Comparison of ENCODE assay signal across 1 cellular context in the genomic region with DNA sequence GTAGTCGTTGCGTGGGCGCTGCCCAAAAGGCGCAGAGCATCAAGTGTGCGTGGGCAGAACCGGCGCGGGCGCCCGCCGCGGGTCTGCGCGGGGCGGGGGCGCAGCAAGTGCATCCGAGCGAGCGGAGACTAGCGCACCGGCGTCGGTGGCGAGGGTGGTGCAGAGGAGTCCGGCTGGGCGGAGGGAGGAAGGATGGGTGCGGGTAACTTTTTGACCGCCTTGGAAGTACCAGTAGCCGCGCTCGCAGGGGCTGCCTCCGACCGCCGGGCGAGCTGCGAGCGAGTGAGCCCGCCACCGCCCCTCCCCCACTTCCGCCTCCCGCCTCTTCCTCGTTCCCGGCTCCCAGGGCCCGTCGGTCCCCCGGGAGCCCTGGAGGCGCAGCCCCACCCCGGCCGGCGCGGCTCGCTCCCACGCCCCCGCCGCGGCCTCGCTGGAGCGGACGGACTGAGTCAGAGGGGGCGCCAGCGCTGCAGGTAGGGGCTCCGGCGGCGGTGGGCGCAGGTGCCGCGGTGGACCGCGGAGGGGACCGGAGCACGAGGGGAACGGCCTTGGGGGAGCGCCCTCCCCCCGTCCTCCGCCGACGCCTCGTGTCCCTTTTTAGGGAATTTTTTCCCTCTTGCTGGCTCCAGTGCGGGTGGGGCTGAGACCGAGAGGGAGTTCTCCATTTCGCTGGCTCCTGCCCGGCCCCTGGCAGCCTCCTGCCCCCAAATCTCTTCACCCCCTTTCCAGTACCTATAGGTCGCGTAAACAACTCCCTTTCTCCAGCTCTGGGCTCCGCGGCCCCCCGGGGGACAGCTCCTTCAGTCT.
TF ChIP-seq lines count a peak whose summit lies in the region.

No MANE protein-coding gene starts in this region.

TF ChIP-seq in K562, 482 proteins besides CTCF, POLR2A, EP300 and RAD21 (continues in another document):
- TF ChIP-seq ZSCAN29 (IDR thresholded peaks at IDR 0.05) (no peak), RNF2 (IDR thresholded peaks at IDR 0.05) (no peak), KLF10 (CRISPR knock-in tag; IDR thresholded peaks at IDR 0.05) (no peak), DPF2 (IDR thresholded peaks at IDR 0.05) (no peak), CBX5 (IDR thresholded peaks at IDR 0.05; ENCODE audit: borderline replicate concordance, low read depth) (no peak), ZBTB7A (IDR thresholded peaks at IDR 0.05; ENCODE audit: borderline replicate concordance, control insufficient read depth, low read depth, low read length) (peak; percentile 91), GABPA (tag; conservative IDR thresholded peaks at IDR 0.05; ENCODE audit: low read depth) (peak; percentile 87), KLF1 (tag; IDR thresholded peaks at IDR 0.05) (no peak), ARHGAP35 (IDR thresholded peaks at IDR 0.05; ENCODE audit: partially characterized antibody) (no peak), ETV1 (tag; conservative IDR thresholded peaks at IDR 0.05; ENCODE audit: low read depth) (0 out of 2 replicates have a peak, but pooled peaks have one; percentile 18), KDM2B (CRISPR knock-in tag; IDR thresholded peaks at IDR 0.05) (peak; percentile 62; the same call in 1 of the 2 replicates), MTA3 (IDR thresholded peaks at IDR 0.05; ENCODE audit: borderline replicate concordance) (no peak), ASH1L (IDR thresholded peaks at IDR 0.05; ENCODE audit: borderline replicate concordance, low read depth, partially characterized antibody) (no peak), HMGN3 (IDR thresholded peaks at IDR 0.05; ENCODE audit: borderline replicate concordance, extremely low read depth, insufficient read length, low read depth, low read length) (peak; percentile 51), ZNF764 (CRISPR knock-in tag; IDR thresholded peaks at IDR 0.05; ENCODE audit: low read depth) (no peak), CEBPG (CRISPR knock-in tag; IDR thresholded peaks at IDR 0.05) (no peak), CEBPG (tag; conservative IDR thresholded peaks at IDR 0.05 in 1 of 2, IDR thresholded peaks at IDR 0.05 in 1 of 2) (no peak), HDAC1 (IDR thresholded peaks at IDR 0.05) (0 out of 4 replicates have a peak, but pooled peaks of 1 of the 2 experiments have one; percentile 0), MTA2 (IDR thresholded peaks at IDR 0.05; ENCODE audit: low read depth) (no peak), CSDE1 (IDR thresholded peaks at IDR 0.05) (no peak), RBM25 (IDR thresholded peaks at IDR 0.05; ENCODE audit: low read depth, low read length, severe bottlenecking) (no peak), ZNF316 (IDR thresholded peaks at IDR 0.05) (no peak), TEAD4 (IDR thresholded peaks at IDR 0.05; ENCODE audit: low read length) (no peak), TEAD4 (CRISPR knock-in tag; IDR thresholded peaks at IDR 0.05; ENCODE audit: borderline replicate concordance) (peak; percentile 76; the same call in 1 of the 2 replicates), KAT7 (CRISPR knock-in tag; IDR thresholded peaks at IDR 0.05; ENCODE audit: borderline replicate concordance) (no peak), ELF2 (CRISPR knock-in tag; IDR thresholded peaks at IDR 0.05) (no peak), FOXM1 (IDR thresholded peaks at IDR 0.05; ENCODE audit: low read depth) (no peak), FOXM1 (CRISPR knock-in tag; IDR thresholded peaks at IDR 0.05; ENCODE audit: low read depth) (no peak), SRSF3 (IDR thresholded peaks at IDR 0.05; ENCODE audit: insufficient read depth, low read length) (no peak), GATAD2A (IDR thresholded peaks at IDR 0.05) (no peak), ARNT (IDR thresholded peaks at IDR 0.05) (no peak), ZNF717 (CRISPR knock-in tag; IDR thresholded peaks at IDR 0.05) (no peak), NEUROD1 (IDR thresholded peaks at IDR 0.05; ENCODE audit: borderline replicate concordance, low read depth, low read length, partially characterized antibody) (no peak), HCFC1 (IDR thresholded peaks at IDR 0.05; ENCODE audit: low read depth, low read length) (no peak), NFIC (IDR thresholded peaks at IDR 0.05) (peak; percentile 15; the same call in 1 of the 2 replicates), HNRNPLL (IDR thresholded peaks at IDR 0.05; ENCODE audit: low read depth, low read length, poor library complexity, severe bottlenecking) (peak; percentile 68), YBX1 (IDR thresholded peaks at IDR 0.05) (no peak), ZNF785 (CRISPR knock-in tag; IDR thresholded peaks at IDR 0.05) (no peak), ZNF445 (CRISPR knock-in tag; IDR thresholded peaks at IDR 0.05; ENCODE audit: low read depth) (no peak), PCBP1 (IDR thresholded peaks at IDR 0.05; ENCODE audit: low read depth, low read length, poor library complexity, severe bottlenecking) (peak; percentile 83), JUNB (CRISPR knock-in tag; conservative IDR thresholded peaks at IDR 0.05) (no peak), MYBL2 (IDR thresholded peaks at IDR 0.05; ENCODE audit: low read depth) (no peak), MYBL2 (CRISPR knock-in tag; IDR thresholded peaks at IDR 0.05; ENCODE audit: borderline replicate concordance) (no peak), SPI1 (IDR thresholded peaks at IDR 0.05; ENCODE audit: borderline replicate concordance, low read depth, low read length) (peak; percentile 40; the same call in 1 of the 2 replicates), BHLHE40 (IDR thresholded peaks at IDR 0.05; ENCODE audit: low read length) (no peak), ZNF12 (CRISPR knock-in tag; IDR thresholded peaks at IDR 0.05) (no peak; the same call in 1 of the 2 replicates), ZNF507 (tag; conservative IDR thresholded peaks at IDR 0.05) (no peak), SRSF9 (IDR thresholded peaks at IDR 0.05; ENCODE audit: borderline replicate concordance, low read depth, low read length) (no peak), ZNF253 (CRISPR knock-in tag; conservative IDR thresholded peaks at IDR 0.05) (no peak), ZFX (CRISPR knock-in tag; IDR thresholded peaks at IDR 0.05) (peak; percentile 69), ELF1 (tag; IDR thresholded peaks at IDR 0.05) (peak; percentile 87), TCFL5 (CRISPR knock-in tag; conservative IDR thresholded peaks at IDR 0.05) (no peak), NFATC3 (IDR thresholded peaks at IDR 0.05) (no peak), LCOR (CRISPR knock-in tag; IDR thresholded peaks at IDR 0.05) (no peak)
- TF ChIP-seq, protein P1, sequence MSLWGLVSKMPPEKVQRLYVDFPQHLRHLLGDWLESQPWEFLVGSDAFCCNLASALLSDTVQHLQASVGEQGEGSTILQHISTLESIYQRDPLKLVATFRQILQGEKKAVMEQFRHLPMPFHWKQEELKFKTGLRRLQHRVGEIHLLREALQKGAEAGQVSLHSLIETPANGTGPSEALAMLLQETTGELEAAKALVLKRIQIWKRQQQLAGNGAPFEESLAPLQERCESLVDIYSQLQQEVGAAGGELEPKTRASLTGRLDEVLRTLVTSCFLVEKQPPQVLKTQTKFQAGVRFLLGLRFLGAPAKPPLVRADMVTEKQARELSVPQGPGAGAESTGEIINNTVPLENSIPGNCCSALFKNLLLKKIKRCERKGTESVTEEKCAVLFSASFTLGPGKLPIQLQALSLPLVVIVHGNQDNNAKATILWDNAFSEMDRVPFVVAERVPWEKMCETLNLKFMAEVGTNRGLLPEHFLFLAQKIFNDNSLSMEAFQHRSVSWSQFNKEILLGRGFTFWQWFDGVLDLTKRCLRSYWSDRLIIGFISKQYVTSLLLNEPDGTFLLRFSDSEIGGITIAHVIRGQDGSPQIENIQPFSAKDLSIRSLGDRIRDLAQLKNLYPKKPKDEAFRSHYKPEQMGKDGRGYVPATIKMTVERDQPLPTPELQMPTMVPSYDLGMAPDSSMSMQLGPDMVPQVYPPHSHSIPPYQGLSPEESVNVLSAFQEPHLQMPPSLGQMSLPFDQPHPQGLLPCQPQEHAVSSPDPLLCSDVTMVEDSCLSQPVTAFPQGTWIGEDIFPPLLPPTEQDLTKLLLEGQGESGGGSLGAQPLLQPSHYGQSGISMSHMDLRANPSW (CRISPR knock-in tag; IDR thresholded peaks at IDR 0.05): no peak
- TF ChIP-seq, protein P2, sequence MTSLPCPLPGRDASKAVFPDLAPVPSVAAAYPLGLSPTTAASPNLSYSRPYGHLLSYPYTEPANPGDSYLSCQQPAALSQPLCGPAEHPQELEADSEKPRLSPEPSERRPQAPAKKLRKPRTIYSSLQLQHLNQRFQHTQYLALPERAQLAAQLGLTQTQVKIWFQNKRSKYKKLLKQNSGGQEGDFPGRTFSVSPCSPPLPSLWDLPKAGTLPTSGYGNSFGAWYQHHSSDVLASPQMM (CRISPR knock-in tag; IDR thresholded peaks at IDR 0.05): no peak
- TF ChIP-seq, protein P3, sequence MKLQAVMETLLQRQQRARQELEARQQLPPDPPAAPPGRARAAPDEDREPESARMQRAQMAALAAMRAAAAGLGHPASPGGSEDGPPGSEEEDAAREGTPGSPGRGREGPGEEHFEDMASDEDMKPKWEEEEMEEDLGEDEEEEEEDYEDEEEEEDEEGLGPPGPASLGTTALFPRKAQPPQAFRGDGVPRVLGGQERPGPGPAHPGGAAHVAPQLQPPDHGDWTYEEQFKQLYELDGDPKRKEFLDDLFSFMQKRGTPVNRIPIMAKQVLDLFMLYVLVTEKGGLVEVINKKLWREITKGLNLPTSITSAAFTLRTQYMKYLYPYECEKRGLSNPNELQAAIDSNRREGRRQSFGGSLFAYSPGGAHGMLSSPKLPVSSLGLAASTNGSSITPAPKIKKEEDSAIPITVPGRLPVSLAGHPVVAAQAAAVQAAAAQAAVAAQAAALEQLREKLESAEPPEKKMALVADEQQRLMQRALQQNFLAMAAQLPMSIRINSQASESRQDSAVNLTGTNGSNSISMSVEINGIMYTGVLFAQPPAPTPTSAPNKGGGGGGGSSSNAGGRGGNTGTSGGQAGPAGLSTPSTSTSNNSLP (IDR thresholded peaks at IDR 0.05; ENCODE audit: borderline replicate concordance, low read depth, low read length): no peak
- TF ChIP-seq, protein P4, sequence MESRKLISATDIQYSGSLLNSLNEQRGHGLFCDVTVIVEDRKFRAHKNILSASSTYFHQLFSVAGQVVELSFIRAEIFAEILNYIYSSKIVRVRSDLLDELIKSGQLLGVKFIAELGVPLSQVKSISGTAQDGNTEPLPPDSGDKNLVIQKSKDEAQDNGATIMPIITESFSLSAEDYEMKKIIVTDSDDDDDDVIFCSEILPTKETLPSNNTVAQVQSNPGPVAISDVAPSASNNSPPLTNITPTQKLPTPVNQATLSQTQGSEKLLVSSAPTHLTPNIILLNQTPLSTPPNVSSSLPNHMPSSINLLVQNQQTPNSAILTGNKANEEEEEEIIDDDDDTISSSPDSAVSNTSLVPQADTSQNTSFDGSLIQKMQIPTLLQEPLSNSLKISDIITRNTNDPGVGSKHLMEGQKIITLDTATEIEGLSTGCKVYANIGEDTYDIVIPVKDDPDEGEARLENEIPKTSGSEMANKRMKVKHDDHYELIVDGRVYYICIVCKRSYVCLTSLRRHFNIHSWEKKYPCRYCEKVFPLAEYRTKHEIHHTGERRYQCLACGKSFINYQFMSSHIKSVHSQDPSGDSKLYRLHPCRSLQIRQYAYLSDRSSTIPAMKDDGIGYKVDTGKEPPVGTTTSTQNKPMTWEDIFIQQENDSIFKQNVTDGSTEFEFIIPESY (CRISPR knock-in tag; IDR thresholded peaks at IDR 0.05): no peak; the same call in 1 of the 2 replicates
- TF ChIP-seq, protein P5, sequence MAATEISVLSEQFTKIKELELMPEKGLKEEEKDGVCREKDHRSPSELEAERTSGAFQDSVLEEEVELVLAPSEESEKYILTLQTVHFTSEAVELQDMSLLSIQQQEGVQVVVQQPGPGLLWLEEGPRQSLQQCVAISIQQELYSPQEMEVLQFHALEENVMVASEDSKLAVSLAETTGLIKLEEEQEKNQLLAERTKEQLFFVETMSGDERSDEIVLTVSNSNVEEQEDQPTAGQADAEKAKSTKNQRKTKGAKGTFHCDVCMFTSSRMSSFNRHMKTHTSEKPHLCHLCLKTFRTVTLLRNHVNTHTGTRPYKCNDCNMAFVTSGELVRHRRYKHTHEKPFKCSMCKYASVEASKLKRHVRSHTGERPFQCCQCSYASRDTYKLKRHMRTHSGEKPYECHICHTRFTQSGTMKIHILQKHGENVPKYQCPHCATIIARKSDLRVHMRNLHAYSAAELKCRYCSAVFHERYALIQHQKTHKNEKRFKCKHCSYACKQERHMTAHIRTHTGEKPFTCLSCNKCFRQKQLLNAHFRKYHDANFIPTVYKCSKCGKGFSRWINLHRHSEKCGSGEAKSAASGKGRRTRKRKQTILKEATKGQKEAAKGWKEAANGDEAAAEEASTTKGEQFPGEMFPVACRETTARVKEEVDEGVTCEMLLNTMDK (IDR thresholded peaks at IDR 0.05; ENCODE audit: borderline replicate concordance, insufficient read depth, low read depth, low read length, poor library complexity, severe bottlenecking): peak; percentile 8
- TF ChIP-seq, protein P6, sequence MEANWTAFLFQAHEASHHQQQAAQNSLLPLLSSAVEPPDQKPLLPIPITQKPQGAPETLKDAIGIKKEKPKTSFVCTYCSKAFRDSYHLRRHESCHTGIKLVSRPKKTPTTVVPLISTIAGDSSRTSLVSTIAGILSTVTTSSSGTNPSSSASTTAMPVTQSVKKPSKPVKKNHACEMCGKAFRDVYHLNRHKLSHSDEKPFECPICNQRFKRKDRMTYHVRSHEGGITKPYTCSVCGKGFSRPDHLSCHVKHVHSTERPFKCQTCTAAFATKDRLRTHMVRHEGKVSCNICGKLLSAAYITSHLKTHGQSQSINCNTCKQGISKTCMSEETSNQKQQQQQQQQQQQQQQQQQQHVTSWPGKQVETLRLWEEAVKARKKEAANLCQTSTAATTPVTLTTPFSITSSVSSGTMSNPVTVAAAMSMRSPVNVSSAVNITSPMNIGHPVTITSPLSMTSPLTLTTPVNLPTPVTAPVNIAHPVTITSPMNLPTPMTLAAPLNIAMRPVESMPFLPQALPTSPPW (CRISPR knock-in tag; IDR thresholded peaks at IDR 0.05): peak; percentile 87
- TF ChIP-seq, protein P7, sequence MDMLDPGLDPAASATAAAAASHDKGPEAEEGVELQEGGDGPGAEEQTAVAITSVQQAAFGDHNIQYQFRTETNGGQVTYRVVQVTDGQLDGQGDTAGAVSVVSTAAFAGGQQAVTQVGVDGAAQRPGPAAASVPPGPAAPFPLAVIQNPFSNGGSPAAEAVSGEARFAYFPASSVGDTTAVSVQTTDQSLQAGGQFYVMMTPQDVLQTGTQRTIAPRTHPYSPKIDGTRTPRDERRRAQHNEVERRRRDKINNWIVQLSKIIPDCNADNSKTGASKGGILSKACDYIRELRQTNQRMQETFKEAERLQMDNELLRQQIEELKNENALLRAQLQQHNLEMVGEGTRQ (CRISPR knock-in tag; IDR thresholded peaks at IDR 0.05): no peak
- TF ChIP-seq, protein P8, sequence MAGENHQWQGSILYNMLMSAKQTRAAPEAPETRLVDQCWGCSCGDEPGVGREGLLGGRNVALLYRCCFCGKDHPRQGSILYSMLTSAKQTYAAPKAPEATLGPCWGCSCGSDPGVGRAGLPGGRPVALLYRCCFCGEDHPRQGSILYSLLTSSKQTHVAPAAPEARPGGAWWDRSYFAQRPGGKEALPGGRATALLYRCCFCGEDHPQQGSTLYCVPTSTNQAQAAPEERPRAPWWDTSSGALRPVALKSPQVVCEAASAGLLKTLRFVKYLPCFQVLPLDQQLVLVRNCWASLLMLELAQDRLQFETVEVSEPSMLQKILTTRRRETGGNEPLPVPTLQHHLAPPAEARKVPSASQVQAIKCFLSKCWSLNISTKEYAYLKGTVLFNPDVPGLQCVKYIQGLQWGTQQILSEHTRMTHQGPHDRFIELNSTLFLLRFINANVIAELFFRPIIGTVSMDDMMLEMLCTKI (IDR thresholded peaks at IDR 0.05; ENCODE audit: partially characterized antibody): no peak
